ENCODE assay signal across 28 cellular contexts in genomic region chr5:158115468-158115867, GRCh38.
"Had no signal": no experiment of that assay in that cellular context is flagged by ENCODE, and none has a peak within 500 bp of the region (broad histone marks: within the 10 kb centered on the region; RNA-seq: fewer than 3 reads in every experiment).

No MANE protein-coding gene starts in this region.

- DNase-seq: activated CD4-positive, alpha-beta T cell treated with anti-CD3 and anti-CD28 coated beads for 48 hours; activated CD4-positive, alpha-beta T cell treated with anti-CD3 and anti-CD28 coated beads, Interleukin-2, amount 50 U/mL, for 48 hours; activated CD8-positive, alpha-beta memory T cell treated with anti-CD3 and anti-CD28 coated beads, Interleukin-2, amount 50 U/mL, for 4 hours; activated gamma-delta T cell; activated naive CD4-positive, alpha-beta T cell treated with anti-CD3 and anti-CD28 coated beads, Interleukin-2, amount 10 ng/mL, durations not matched to agents 7 days and 5 days; activated naive CD8-positive, alpha-beta T cell treated with anti-CD3 and anti-CD28 coated beads, Interleukin-2, amount 10 ng/mL, durations not matched to agents 7 days and 5 days; activated T-cell treated with anti-CD3 and anti-CD28 coated beads, Interleukin-2, amount 50 U/mL, for 1 hour; amygdala; central memory CD4-positive, alpha-beta T cell; dermis blood vessel endothelial cell; effector CD4-positive, alpha-beta T cell; foreskin melanocyte; glutamatergic neuron; left lung; lower lobe of right lung; mesendoderm; natural killer cell; occipital lobe; psoas muscle; spleen; stimulated activated naive CD4-positive, alpha-beta T cell; T-helper 9 cell; testis; transverse colon; WERI-Rb-1 had no signal

- H3K9me3 ChIP-seq: breast epithelium, left lung, lower lobe of right lung, psoas muscle, spleen, testis, transverse colon had no signal

- H3K27me3 ChIP-seq: breast epithelium, left lung, testis had no signal

- H2AFZ ChIP-seq: neural progenitor cell, parathyroid adenoma had no signal

- H3K36me3 ChIP-seq: breast epithelium, left lung, lower lobe of right lung, neural progenitor cell, spleen, transverse colon, WERI-Rb-1 had no signal

- H3K27ac ChIP-seq: breast epithelium, left lung, lower lobe of right lung, neural progenitor cell, parathyroid adenoma, psoas muscle, spleen, testis, transverse colon, WERI-Rb-1 had no signal

- H3K4me2 ChIP-seq: neural progenitor cell had no signal

- H3K4me3 ChIP-seq: breast epithelium, left lung, lower lobe of right lung, neural progenitor cell, psoas muscle, spleen, testis, transverse colon had no signal

- H3K4me1 ChIP-seq: breast epithelium, left lung, lower lobe of right lung, neural progenitor cell, parathyroid adenoma, psoas muscle, spleen, transverse colon had no signal

- H3K9ac ChIP-seq: neural progenitor cell, parathyroid adenoma had no signal
